In the genomic region with DNA sequence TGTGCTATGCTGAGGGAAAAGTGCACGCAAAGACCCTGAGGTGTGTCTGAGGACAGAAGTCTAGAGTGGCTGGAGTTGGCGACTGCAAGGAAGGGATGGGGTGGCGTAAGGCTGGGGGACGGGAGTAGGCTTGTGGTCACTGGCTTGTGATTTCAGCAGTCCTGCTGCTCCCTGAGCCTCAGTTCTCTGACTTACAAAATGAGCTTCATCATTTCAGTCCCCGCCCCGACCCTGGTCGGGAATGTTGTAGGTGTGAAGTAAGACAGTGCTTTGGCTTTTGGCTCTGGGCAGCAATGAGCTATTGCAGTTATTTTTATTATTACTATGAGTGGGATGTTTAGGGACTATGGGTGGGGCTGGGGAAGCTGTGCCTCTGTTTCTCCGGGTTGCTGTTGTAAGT, we compare ENCODE assay signal across 13 cellular contexts. TPM values are rescaled to one million over a fixed set of nuclear protein-coding genes. Genes with fewer than 3 reads are reported as not detected.
DNase-seq lines count a peak whose midpoint lies in the region; ATAC-seq and TF ChIP-seq lines count a peak whose summit lies in the region.
"Had no signal": no experiment of that assay in that cellular context is flagged by ENCODE, and none has a peak within 500 bp of the region (broad histone marks: within the 10 kb centered on the region; RNA-seq: fewer than 3 reads in every experiment).

No MANE protein-coding gene starts in this region.

- no peaks in the 10 kb centered on the region for H3K27me3 ChIP-seq in body of pancreas
- no peaks in the 10 kb centered on the region for H3K27me3 ChIP-seq in right cardiac atrium (ENCODE audit: control insufficient read depth, insufficient read depth)
- no peaks in the 10 kb centered on the region for H3K27me3 ChIP-seq in prostate gland (replicated peaks; ENCODE audit: insufficient read depth)
- H3K27me3 ChIP-seq in CD4-positive, alpha-beta memory T cell (ENCODE audit: insufficient read depth, low read length) = no peaks in the 10 kb centered on the region

- H3K4me1 ChIP-seq in body of pancreas = peaks cover 97% of the 10 kb centered on the region
- H3K4me1 ChIP-seq in right cardiac atrium (ENCODE audit: control insufficient read depth, insufficient read depth, low read length) = peaks cover 24% of the 10 kb centered on the region
- H3K4me1 ChIP-seq in prostate gland (replicated peaks) = peaks cover 16% of the 10 kb centered on the region
- no peaks in the 10 kb centered on the region for H3K4me1 ChIP-seq in CD4-positive, alpha-beta memory T cell (ENCODE audit: insufficient read depth, low read length)

- TF ChIP-seq POLR2A in body of pancreas (IDR thresholded peaks at IDR 0.05) (no peak), prostate gland (IDR thresholded peaks at IDR 0.05) (no peak)

- POLR2A ChIA-PET in CD4-positive, alpha-beta memory T cell (lab: Charles Lee; ENCODE audit: partially characterized antibody) = interaction anchor here (1.0 kb wide), 1 partner anchor 27 kb away, joined by 3 read pairs; no protein-coding TSS in a partner anchor

- CTCF ChIA-PET in CD4-positive, alpha-beta memory T cell (lab: Charles Lee; ENCODE audit: partially characterized antibody) = interaction anchor here (2.1 to 5.1 kb wide), 2 partner anchors 11 to 27 kb away, joined by 6 to 34 read pairs; no protein-coding TSS in a partner anchor

- peaks cover 3 to 11% of the 10 kb centered on the region in 2 donors for H3K27me3 Mint-ChIP-seq in CD4-positive, alpha-beta memory T cell

- TF ChIP-seq CTCF in body of pancreas (IDR thresholded peaks at IDR 0.05) (no peak), prostate gland (IDR thresholded peaks at IDR 0.05) (no peak)

- H3K4me1 Mint-ChIP-seq in CD4-positive, alpha-beta memory T cell = peaks cover 0 to 1% (median 0%) of the 10 kb centered on the region in 4 donors

- no peak overlapping the region for H3K4me3 Mint-ChIP-seq in CD4-positive, alpha-beta memory T cell

- in situ Hi-C loops in KBM-7 (cut with MboI; ENCODE audit: low pct_unique_long_range_greater_than_20kb, low sequenced_read_pairs) = no loop called here

- intact Hi-C loops in body of pancreas (cut with DNase I) = no loop called here
- intact Hi-C loops in right cardiac atrium (cut with DNase I) = no loop called here
- intact Hi-C loops in prostate gland (cut with DNase I) = no loop called here
- intact Hi-C loops in CD4-positive, alpha-beta memory T cell (cut with micrococcal nuclease) = no loop called here

- no peak overlapping the region for H3K4me3 ChIP-seq in body of pancreas
- no peak overlapping the region for H3K4me3 ChIP-seq in right cardiac atrium (ENCODE audit: low read length)
- H3K4me3 ChIP-seq in prostate gland = no peak overlapping the region
- no peak overlapping the region for H3K4me3 ChIP-seq in CD4-positive, alpha-beta memory T cell (ENCODE audit: low read length in 2 of 2)

- no peaks in the 10 kb centered on the region for H3K9me3 Mint-ChIP-seq in CD4-positive, alpha-beta memory T cell

- H3K27ac ChIP-seq in body of pancreas (peak overlapping the region in 3 of 4 donors; percentile 3 to 68 (median 24)), right cardiac atrium (ENCODE audit: low read length) (peak overlapping the region; percentile 90), prostate gland (peak overlapping the region; percentile 14 to 41)
- no peak overlapping the region for H3K27ac ChIP-seq in CD4-positive, alpha-beta memory T cell (ENCODE audit: low read depth, low read length)

- H3K27ac Mint-ChIP-seq in CD4-positive, alpha-beta memory T cell = peak overlapping the region in 2 of 7 donors; percentile 9 to 76

- H3K36me3 ChIP-seq in body of pancreas (replicated peaks in 1 of 2; ENCODE audit: insufficient read depth in 1 of 2, low read depth in 2 of 2) = no peaks in the 10 kb centered on the region
- H3K36me3 ChIP-seq in prostate gland = no peaks in the 10 kb centered on the region
- no peaks in the 10 kb centered on the region for H3K36me3 ChIP-seq in CD4-positive, alpha-beta memory T cell (ENCODE audit: insufficient read depth, low read length)

- no peak for ATAC-seq in body of pancreas
- ATAC-seq in right cardiac atrium = no peak

- H3K9me3 ChIP-seq in body of pancreas (no peaks in the 10 kb centered on the region), right cardiac atrium (ENCODE audit: control insufficient read depth, low read length) (no peaks in the 10 kb centered on the region), prostate gland (no peaks in the 10 kb centered on the region)
- no peaks in the 10 kb centered on the region for H3K9me3 ChIP-seq in CD4-positive, alpha-beta memory T cell (ENCODE audit: control insufficient read depth in 1 of 2, low read length in 2 of 2)

- no peaks in the 10 kb centered on the region for H3K36me3 Mint-ChIP-seq in CD4-positive, alpha-beta memory T cell

- 72 to 80% methylated on average over 8 of the region's 8 CpGs for WGBS in body of pancreas, 2 donors
- 48% methylated on average over 8 of the region's 8 CpGs for WGBS in right cardiac atrium
- 49% methylated on average over 8 of the region's 8 CpGs for WGBS in prostate gland

- DNase-seq in AG20443 (ENCODE audit: low spot score) = peak; percentile 49
- no peak for DNase-seq in body of pancreas
- no peak for DNase-seq in right cardiac atrium
- DNase-seq in prostate gland (ENCODE audit: low spot score) = no peak
- no peak for DNase-seq in CD4-positive, alpha-beta memory T cell
- no peak for DNase-seq in glomerular visceral epithelial cell (ENCODE audit: extremely low spot score)
- no peak for DNase-seq in KBM-7
- DNase-seq in SHP77 (lab: John Stamatoyannopoulos, UW) = no peak
- DNase-seq: DMS153, NCI-H187, NCI-H748 treated with DMSO at 0.1 percent for 48 hours had no signal

RNA-seq across cellular contexts. Expression of a gene that starts 8.6 kb away (rescaled TPM):
- total RNA-seq in body of pancreas = 10 to 100 TPM; 53.7 to 61.6 TPM
- 10 to 100 TPM; 10.2 to 24.1 (median 17.4) TPM for total RNA-seq in right cardiac atrium
- 15.0 TPM for polyA plus RNA-seq in right cardiac atrium
- total RNA-seq in prostate gland = 100 to 1,000 TPM in 1 of 2 donors, 10 to 100 TPM in 1; 78.5 to 347 TPM
- total RNA-seq in CD4-positive, alpha-beta memory T cell = under 1 TPM; 0.33 to 0.41 TPM
- polyA plus RNA-seq in CD4-positive, alpha-beta memory T cell = under 1 TPM in 1 of 2 donors, not detected in 1; 0.53 TPM

RNA-seq across cellular contexts. Expression of a gene that starts 31.1 kb away (rescaled TPM):
- total RNA-seq in body of pancreas = 1 to 10 TPM; 2.0 to 6.0 TPM
- total RNA-seq in right cardiac atrium = under 1 TPM; 0.11 to 0.66 (median 0.19) TPM
- polyA plus RNA-seq in right cardiac atrium = 0.11 TPM
- total RNA-seq in prostate gland = not detected
- total RNA-seq in CD4-positive, alpha-beta memory T cell = not detected
- not detected for polyA plus RNA-seq in CD4-positive, alpha-beta memory T cell
- total RNA-seq: activated CD8-positive, alpha-beta memory T cell treated with anti-CD3 and anti-CD28 coated beads for 36 hours; bronchial epithelial cell had no signal

RNA-seq across cellular contexts. Expression of a gene that starts 57.6 kb away (rescaled TPM):
- 1 to 10 TPM in 1 of 2 donors, not detected in 1; 1.3 TPM for total RNA-seq in body of pancreas
- total RNA-seq in right cardiac atrium = not detected
- not detected for polyA plus RNA-seq in right cardiac atrium
- total RNA-seq in prostate gland = 1 to 10 TPM in 1 of 2 donors, not detected in 1; 5.5 TPM
- total RNA-seq in CD4-positive, alpha-beta memory T cell = not detected
- polyA plus RNA-seq in CD4-positive, alpha-beta memory T cell = not detected
- total RNA-seq: activated CD8-positive, alpha-beta memory T cell treated with anti-CD3 and anti-CD28 coated beads for 36 hours; bronchial epithelial cell had no signal

Comparison
In these comparisons a context has a peak if more than half of its experiments do, and no peak if none do; other contexts are left out.
1. RNA of a gene that starts 8.6 kb away (total RNA-seq): 78.5 to 347 TPM in prostate gland, 53.7 to 61.6 TPM in body of pancreas and 10.2 to 24.1 TPM in right cardiac atrium; 0.33 to 0.41 TPM in CD4-positive, alpha-beta memory T cell; every median in the first group is over 4 times any median in the second.